ENCODE assay signal across 1 cellular context in genomic region chr22:17305076-17305475, GRCh38.
TF ChIP-seq lines count a peak whose summit lies in the region.

No MANE protein-coding gene starts in this region.

TF ChIP-seq in GM12878, 131 proteins besides CTCF, POLR2A, EP300 and RAD21:
- TF ChIP-seq CBX5 (IDR thresholded peaks at IDR 0.05; ENCODE audit: low read depth) (no peak), RBBP5 (conservative IDR thresholded peaks at IDR 0.05) (no peak), ASH2L (IDR thresholded peaks at IDR 0.05; ENCODE audit: borderline replicate concordance, low read depth) (no peak), TCF3 (IDR thresholded peaks at IDR 0.05; ENCODE audit: borderline replicate concordance, insufficient read depth, low read depth, low read length) (no peak), POU2F2 (IDR thresholded peaks at IDR 0.05; ENCODE audit: borderline replicate concordance, low read depth, low read length) (no peak), NFXL1 (IDR thresholded peaks at IDR 0.05; ENCODE audit: borderline replicate concordance) (no peak), WRNIP1 (IDR thresholded peaks at IDR 0.05; ENCODE audit: borderline replicate concordance, low read depth, low read length) (no peak), TCF7 (IDR thresholded peaks at IDR 0.05; ENCODE audit: borderline replicate concordance) (no peak), SIX5 (IDR thresholded peaks at IDR 0.05; ENCODE audit: low read depth, low read length, severe bottlenecking) (no peak), IRF5 (IDR thresholded peaks at IDR 0.05; ENCODE audit: borderline replicate concordance) (no peak), SREBF2 (IDR thresholded peaks at IDR 0.05; ENCODE audit: low read length) (no peak), MEF2A (IDR thresholded peaks at IDR 0.05; ENCODE audit: insufficient read depth, low read depth, low read length) (no peak), NR2F1 (conservative IDR thresholded peaks at IDR 0.05) (no peak)
TF ChIP-seq in GM12878: peak in this region for 0.
